21 cellular contexts compared by ENCODE assay signal in genomic region chr3:128127236-128127635, GRCh38. TPM values are rescaled to one million over a fixed set of nuclear protein-coding genes. Genes with fewer than 3 reads are reported as not detected.
DNase-seq lines count a peak whose midpoint lies in the region; ATAC-seq lines count a peak whose summit lies in the region.
"Had no signal": no experiment of that assay in that cellular context is flagged by ENCODE, and none has a peak within 500 bp of the region (broad histone marks: within the 10 kb centered on the region; RNA-seq: fewer than 3 reads in every experiment).

No MANE protein-coding gene starts in this region.

- peaks cover 19% of the 10 kb centered on the region for H3K4me1 Mint-ChIP-seq in activated naive CD8-positive, alpha-beta T cell (ENCODE audit: low read depth)
- peaks cover 17% of the 10 kb centered on the region for H3K4me1 Mint-ChIP-seq in activated naive CD8-positive, alpha-beta T cell treated with anti-CD3 and anti-CD28 coated beads, Interleukin-2, amount 50 U/mL, for 24 hours
- H3K4me1 Mint-ChIP-seq in central memory CD8-positive, alpha-beta T cell: peaks cover 16% of the 10 kb centered on the region
- H3K4me1 Mint-ChIP-seq in naive thymus-derived CD8-positive, alpha-beta T cell: peaks cover 11 to 23% (median 20%) of the 10 kb centered on the region in 4 donors

- no peak overlapping the region for H3K4me3 Mint-ChIP-seq in activated naive CD8-positive, alpha-beta T cell
- no peak overlapping the region for H3K4me3 Mint-ChIP-seq in activated naive CD8-positive, alpha-beta T cell treated with anti-CD3 and anti-CD28 coated beads, Interleukin-2, amount 50 U/mL, for 24 hours
- no peak overlapping the region for H3K4me3 Mint-ChIP-seq in central memory CD8-positive, alpha-beta T cell
- no peak overlapping the region for H3K4me3 Mint-ChIP-seq in naive thymus-derived CD8-positive, alpha-beta T cell
- H3K4me3 Mint-ChIP-seq: GM23338 had no signal

- POLR2A ChIA-PET in naive thymus-derived CD8-positive, alpha-beta T cell (lab: Charles Lee): no interaction called here

- no peaks in the 10 kb centered on the region for H3K27me3 Mint-ChIP-seq in activated naive CD8-positive, alpha-beta T cell
- H3K27me3 Mint-ChIP-seq in activated naive CD8-positive, alpha-beta T cell treated with anti-CD3 and anti-CD28 coated beads, Interleukin-2, amount 50 U/mL, for 24 hours: no peaks in the 10 kb centered on the region
- H3K27me3 Mint-ChIP-seq in central memory CD8-positive, alpha-beta T cell: no peaks in the 10 kb centered on the region
- H3K27me3 Mint-ChIP-seq in naive thymus-derived CD8-positive, alpha-beta T cell: no peaks in the 10 kb centered on the region

- H3K36me3 Mint-ChIP-seq in activated naive CD8-positive, alpha-beta T cell: peaks cover 6% of the 10 kb centered on the region
- H3K36me3 Mint-ChIP-seq in activated naive CD8-positive, alpha-beta T cell treated with anti-CD3 and anti-CD28 coated beads, Interleukin-2, amount 50 U/mL, for 24 hours (ENCODE audit: low read depth): peaks cover 4% of the 10 kb centered on the region
- peaks cover 14% of the 10 kb centered on the region for H3K36me3 Mint-ChIP-seq in central memory CD8-positive, alpha-beta T cell (ENCODE audit: insufficient read depth)
- peaks cover 3 to 9% (median 3%) of the 10 kb centered on the region in 3 donors for H3K36me3 Mint-ChIP-seq in naive thymus-derived CD8-positive, alpha-beta T cell

- DNase-seq in activated naive CD8-positive, alpha-beta T cell treated with anti-CD3 and anti-CD28 coated beads, Interleukin-2, amount 50 U/mL, for 24 hours: no peak
- peak; percentile 31 for DNase-seq in EH (ENCODE audit: low read depth)
- no peak for DNase-seq in central memory CD8-positive, alpha-beta T cell (ENCODE audit: low spot score in 2 of 2)
- no peak for DNase-seq in naive thymus-derived CD8-positive, alpha-beta T cell
- DNase-seq in NCI-H1436 treated with DMSO at 0.1 percent for 48 hours (lab: John Stamatoyannopoulos, UW): no peak
- DNase-seq in COLO668 (lab: John Stamatoyannopoulos, UW; ENCODE audit: unreplicated experiment): no peak
- DNase-seq: 8988T, DND-41, HCEC 1CT, Kasumi-1, MG63, NCI-H1048, NCI-H1417 treated with DMSO at 0.1 percent for 48 hours, NCI-H187 treated with DMSO at 0.1 percent for 48 hours, NCI-H2107, NCI-H446 treated with DMSO at 0.1 percent for 48 hours, NCI-H526 treated with DMSO at 0.1 percent for 48 hours, SHP77 had no signal

- H3K9me3 Mint-ChIP-seq in activated naive CD8-positive, alpha-beta T cell (ENCODE audit: low read depth): no peaks in the 10 kb centered on the region
- H3K9me3 Mint-ChIP-seq in activated naive CD8-positive, alpha-beta T cell treated with anti-CD3 and anti-CD28 coated beads, Interleukin-2, amount 50 U/mL, for 24 hours: peaks cover 5% of the 10 kb centered on the region
- H3K9me3 Mint-ChIP-seq in central memory CD8-positive, alpha-beta T cell: peaks cover 4% of the 10 kb centered on the region
- H3K9me3 Mint-ChIP-seq in naive thymus-derived CD8-positive, alpha-beta T cell: peaks cover 0 to 6% (median 0%) of the 10 kb centered on the region in 9 donors
- H3K9me3 Mint-ChIP-seq: GM23338 had no signal

- ATAC-seq in activated naive CD8-positive, alpha-beta T cell treated with anti-CD3 and anti-CD28 coated beads, Interleukin-2, amount 50 U/mL, for 24 hours: no peak
- no peak for ATAC-seq in central memory CD8-positive, alpha-beta T cell (replicated peaks; ENCODE audit: extremely low read depth, poor library complexity, severe bottlenecking)
- ATAC-seq in naive thymus-derived CD8-positive, alpha-beta T cell: no peak
- no peak for ATAC-seq in HG02938 (IDR thresholded peaks at IDR 0.05; ENCODE audit: unreplicated experiment)
- ATAC-seq: GM23338 had no signal

- H3K27ac Mint-ChIP-seq in activated naive CD8-positive, alpha-beta T cell: peak overlapping the region; percentile 1
- H3K27ac Mint-ChIP-seq in activated naive CD8-positive, alpha-beta T cell treated with anti-CD3 and anti-CD28 coated beads, Interleukin-2, amount 50 U/mL, for 24 hours: no peak overlapping the region
- peak overlapping the region; percentile 7 for H3K27ac Mint-ChIP-seq in central memory CD8-positive, alpha-beta T cell (ENCODE audit: low read depth)
- H3K27ac Mint-ChIP-seq in naive thymus-derived CD8-positive, alpha-beta T cell: peak overlapping the region in 7 of 10 donors; percentile 4 to 99 (median 87)
- H3K27ac Mint-ChIP-seq: GM23338 had no signal

RNA-seq across cellular contexts. Expression of gene RUVBL1, which starts 3.6 kb away (rescaled TPM):
- total RNA-seq in naive thymus-derived CD8-positive, alpha-beta T cell: 10 to 100 TPM; 26.2 to 27.9 TPM
- polyA plus RNA-seq in naive thymus-derived CD8-positive, alpha-beta T cell: 10 to 100 TPM; 49.5 to 66.6 (median 65.2) TPM

RNA-seq across cellular contexts. Expression of gene EEFSEC, which starts 26.0 kb away (rescaled TPM):
- total RNA-seq in naive thymus-derived CD8-positive, alpha-beta T cell: 10 to 100 TPM; 18.4 to 19.2 TPM
- polyA plus RNA-seq in naive thymus-derived CD8-positive, alpha-beta T cell: 10 to 100 TPM; 14.7 to 27.1 (median 24.3) TPM
